ENCODE assay signal across 17 cellular contexts in the genomic region with DNA sequence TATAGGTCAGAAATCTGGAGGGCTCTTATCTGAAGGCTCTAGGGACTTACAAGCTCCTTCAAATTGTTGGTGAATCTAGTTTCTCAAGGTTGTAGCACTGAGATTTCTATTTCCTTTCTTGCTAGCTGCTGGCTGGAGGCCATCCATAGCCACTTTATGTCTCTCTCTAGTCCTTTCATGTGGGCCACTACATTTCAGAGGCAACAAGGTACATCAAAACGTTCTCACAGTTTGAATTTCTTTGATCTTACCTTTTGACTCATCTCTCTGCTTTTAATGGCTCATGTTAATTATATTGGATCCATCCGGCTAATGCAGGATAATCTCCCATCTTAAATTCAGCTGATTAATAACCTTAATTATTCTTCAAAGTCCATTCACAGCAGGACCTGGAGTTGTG.
DNase-seq lines count a peak whose midpoint lies in the region; ATAC-seq, FAIRE-seq and TF ChIP-seq lines count a peak whose summit lies in the region.
"Had no signal": no experiment of that assay in that cellular context is flagged by ENCODE, and none has a peak within 500 bp of the region (broad histone marks: within the 10 kb centered on the region; RNA-seq: fewer than 3 reads in every experiment).

No MANE protein-coding gene starts in this region.

- no peak overlapping the region for H3K9ac ChIP-seq in DND-41 (ENCODE audit: low read depth, low read length)

- no peak overlapping the region for H3K27ac ChIP-seq in DND-41 (ENCODE audit: low read length)
- H3K27ac ChIP-seq in right cardiac atrium (ENCODE audit: low read length) = no peak overlapping the region

- H3K79me2 ChIP-seq in DND-41 (ENCODE audit: insufficient read depth, low read length) = no peaks in the 10 kb centered on the region

- peak; percentile 37 for FAIRE-seq in urothelium cell line (lab: Jason Lieb, UNC)
- FAIRE-seq: G401.6, GM12892 had no signal

- H3K4me3 Mint-ChIP-seq in activated T-helper 1 cell treated with anti-CD3 and anti-CD28 coated beads, Interleukin-12 subunit alpha, Interleukin-12 subunit beta, Interleukin-2, Interleukin-4 antibody, amounts not matched to agents 30 ng/mL and 10 ng/mL and 1 ng/mL, durations not matched to agents 14 hours and 24 hours and 36 hours = no peak overlapping the region
- H3K4me3 Mint-ChIP-seq: CD4-positive, alpha-beta memory T cell; GM23338; H9 had no signal

- H3K9me3 ChIP-seq in DND-41 (ENCODE audit: insufficient read depth, low read length, severe bottlenecking) = no peaks in the 10 kb centered on the region
- no peaks in the 10 kb centered on the region for H3K9me3 ChIP-seq in right cardiac atrium (ENCODE audit: control insufficient read depth, low read length)

- DNase-seq in DMS79 (lab: John Stamatoyannopoulos, UW) (peak; percentile 85), DND-41 (peak; percentile 6), NCI-H69 (lab: John Stamatoyannopoulos, UW) (peak; percentile 53), urothelium cell line (ENCODE audit: low spot score) (no peak), right cardiac atrium (no peak)
- no peak for DNase-seq in activated T-helper 1 cell treated with anti-CD3 and anti-CD28 coated beads, Interleukin-12 subunit alpha, Interleukin-12 subunit beta, Interleukin-2, Interleukin-4 antibody, amounts not matched to agents 30 ng/mL and 10 ng/mL and 1 ng/mL, durations not matched to agents 14 hours and 24 hours and 36 hours (ENCODE audit: low spot score)
- no peak for DNase-seq in stimulated activated CD4-positive, alpha-beta T cell treated with anti-CD3 and anti-CD28 coated beads, Interleukin-4, amount 100 ng/mL, for 1 hour
- DNase-seq: C1 segment of cervical spinal cord; Calu3; CD4-positive, alpha-beta memory T cell; COR-L47; DMS153; H9 had no signal

- peaks cover 7% of the 10 kb centered on the region for H3K9me3 Mint-ChIP-seq in activated T-helper 1 cell treated with anti-CD3 and anti-CD28 coated beads, Interleukin-12 subunit alpha, Interleukin-12 subunit beta, Interleukin-2, Interleukin-4 antibody, amounts not matched to agents 30 ng/mL and 10 ng/mL and 1 ng/mL, durations not matched to agents 14 hours and 24 hours and 36 hours

- no peaks in the 10 kb centered on the region for H4K20me1 ChIP-seq in DND-41 (ENCODE audit: insufficient read depth, low read length)

- H3K27me3 Mint-ChIP-seq in activated T-helper 1 cell treated with anti-CD3 and anti-CD28 coated beads, Interleukin-12 subunit alpha, Interleukin-12 subunit beta, Interleukin-2, Interleukin-4 antibody, amounts not matched to agents 30 ng/mL and 10 ng/mL and 1 ng/mL, durations not matched to agents 14 hours and 24 hours and 36 hours (ENCODE audit: insufficient read depth) = no peaks in the 10 kb centered on the region
- H3K27me3 Mint-ChIP-seq: CD4-positive, alpha-beta memory T cell had no signal

- ATAC-seq in DND-41 (ENCODE audit: insufficient read depth, low read depth) (peak; percentile 65; the same call in 2 of the 3 replicates), right cardiac atrium (no peak)
- ATAC-seq: GM23338, HCT116 had no signal

- WGBS in right cardiac atrium = 62% methylated on average over 2 of the region's 2 CpGs

- H3K36me3 ChIP-seq in DND-41 (ENCODE audit: insufficient read depth, low read length) = no peaks in the 10 kb centered on the region

- no peak overlapping the region for H3K4me2 ChIP-seq in DND-41 (ENCODE audit: insufficient read depth, low read length)
- H3K4me2 ChIP-seq: GM23338 had no signal

- H3K4me1 ChIP-seq in DND-41 (ENCODE audit: insufficient read depth, low read length) = no peaks in the 10 kb centered on the region
- H3K4me1 ChIP-seq in right cardiac atrium (ENCODE audit: control insufficient read depth, insufficient read depth, low read length) = no peaks in the 10 kb centered on the region

- intact Hi-C loops in activated T-helper 1 cell treated with anti-CD3 and anti-CD28 coated beads, Interleukin-12 subunit alpha, Interleukin-12 subunit beta, Interleukin-2, Interleukin-4 antibody, amounts not matched to agents 30 ng/mL and 10 ng/mL and 1 ng/mL, durations not matched to agents 14 hours and 24 hours and 36 hours (cut with micrococcal nuclease) = no loop called here
- intact Hi-C loops in right cardiac atrium (cut with DNase I) = no loop called here

- H3K27ac Mint-ChIP-seq in activated T-helper 1 cell treated with anti-CD3 and anti-CD28 coated beads, Interleukin-12 subunit alpha, Interleukin-12 subunit beta, Interleukin-2, Interleukin-4 antibody, amounts not matched to agents 30 ng/mL and 10 ng/mL and 1 ng/mL, durations not matched to agents 14 hours and 24 hours and 36 hours = no peak overlapping the region
- H3K27ac Mint-ChIP-seq: GM23338, H9 had no signal

- no peaks in the 10 kb centered on the region for H3K4me1 Mint-ChIP-seq in activated T-helper 1 cell treated with anti-CD3 and anti-CD28 coated beads, Interleukin-12 subunit alpha, Interleukin-12 subunit beta, Interleukin-2, Interleukin-4 antibody, amounts not matched to agents 30 ng/mL and 10 ng/mL and 1 ng/mL, durations not matched to agents 14 hours and 24 hours and 36 hours (ENCODE audit: low read depth)
- H3K4me1 Mint-ChIP-seq: CD4-positive, alpha-beta memory T cell; H9 had no signal

- H3K4me3 ChIP-seq in DND-41 (ENCODE audit: low read depth in 1 of 2, low read length in 2 of 2) (no peak overlapping the region), right cardiac atrium (ENCODE audit: low read length) (no peak overlapping the region)
- H3K4me3 ChIP-seq: GM23338 had no signal

- no peak overlapping the region for H2AFZ ChIP-seq in DND-41 (ENCODE audit: low read depth, low read length)
- H2AFZ ChIP-seq: GM23338 had no signal

- H3K27me3 ChIP-seq in DND-41 (ENCODE audit: insufficient read depth, low read length, poor library complexity) (no peaks in the 10 kb centered on the region), right cardiac atrium (ENCODE audit: control insufficient read depth, insufficient read depth) (no peaks in the 10 kb centered on the region)

- no peak for TF ChIP-seq CTCF in DND-41 (IDR thresholded peaks at IDR 0.05; ENCODE audit: borderline replicate concordance, extremely low read depth, low read length, poor library complexity, severe bottlenecking)

- no peaks in the 10 kb centered on the region for H3K36me3 Mint-ChIP-seq in activated T-helper 1 cell treated with anti-CD3 and anti-CD28 coated beads, Interleukin-12 subunit alpha, Interleukin-12 subunit beta, Interleukin-2, Interleukin-4 antibody, amounts not matched to agents 30 ng/mL and 10 ng/mL and 1 ng/mL, durations not matched to agents 14 hours and 24 hours and 36 hours (ENCODE audit: low read depth)
- H3K36me3 Mint-ChIP-seq: CD4-positive, alpha-beta memory T cell had no signal

Comparison
In these comparisons a context has a peak if more than half of its experiments do, and no peak if none do; other contexts are left out.
1. DNase-seq: peak in DMS79 (single experiment), DND-41 (single experiment) and NCI-H69 (single experiment); none in urothelium cell line (single experiment), activated T-helper 1 cell treated with anti-CD3 and anti-CD28 coated beads, Interleukin-12 subunit alpha, Interleukin-12 subunit beta, Interleukin-2, Interleukin-4 antibody, amounts not matched to agents 30 ng/mL and 10 ng/mL and 1 ng/mL, durations not matched to agents 14 hours and 24 hours and 36 hours (single experiment), stimulated activated CD4-positive, alpha-beta T cell treated with anti-CD3 and anti-CD28 coated beads, Interleukin-4, amount 100 ng/mL, for 1 hour (single experiment) and right cardiac atrium (0 of 3).